ENCODE assay signal across 1 cellular context in the genomic region with DNA sequence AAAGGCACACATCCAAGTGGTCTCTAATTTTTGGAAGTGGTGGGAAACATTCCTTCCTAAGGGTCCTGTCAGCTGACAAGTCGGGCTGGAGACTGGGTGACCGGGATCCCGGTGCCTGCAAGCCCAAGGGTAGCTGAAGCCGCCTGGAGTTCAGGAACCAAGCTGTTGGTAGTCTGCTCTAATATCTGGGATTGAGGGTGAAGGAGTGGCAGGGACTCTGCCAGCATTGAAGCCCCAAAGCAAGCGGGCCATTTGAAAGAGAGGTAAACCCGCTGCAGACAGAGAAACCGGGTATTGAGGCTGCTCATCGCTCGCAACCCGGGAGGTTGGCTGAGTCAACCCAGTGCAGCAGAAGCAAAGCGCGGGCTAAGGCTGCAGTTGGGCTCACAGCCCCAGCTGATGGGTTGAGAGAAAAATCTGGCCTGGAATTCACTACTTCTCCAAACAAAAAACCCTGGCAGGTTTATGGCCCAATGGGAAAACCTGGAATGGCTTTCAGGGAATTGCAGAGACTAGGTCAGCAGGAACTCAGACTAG.
A peak's percentile ranks its signal among the peaks of the same experiment; 100 is the strongest.
TF ChIP-seq lines count a peak whose summit lies in the region.

No MANE protein-coding gene starts in this region.

TF ChIP-seq in HEK293, 187 proteins besides CTCF, POLR2A, EP300 and RAD21 (continued from another document and continues in another):
- TF ChIP-seq, protein P1, sequence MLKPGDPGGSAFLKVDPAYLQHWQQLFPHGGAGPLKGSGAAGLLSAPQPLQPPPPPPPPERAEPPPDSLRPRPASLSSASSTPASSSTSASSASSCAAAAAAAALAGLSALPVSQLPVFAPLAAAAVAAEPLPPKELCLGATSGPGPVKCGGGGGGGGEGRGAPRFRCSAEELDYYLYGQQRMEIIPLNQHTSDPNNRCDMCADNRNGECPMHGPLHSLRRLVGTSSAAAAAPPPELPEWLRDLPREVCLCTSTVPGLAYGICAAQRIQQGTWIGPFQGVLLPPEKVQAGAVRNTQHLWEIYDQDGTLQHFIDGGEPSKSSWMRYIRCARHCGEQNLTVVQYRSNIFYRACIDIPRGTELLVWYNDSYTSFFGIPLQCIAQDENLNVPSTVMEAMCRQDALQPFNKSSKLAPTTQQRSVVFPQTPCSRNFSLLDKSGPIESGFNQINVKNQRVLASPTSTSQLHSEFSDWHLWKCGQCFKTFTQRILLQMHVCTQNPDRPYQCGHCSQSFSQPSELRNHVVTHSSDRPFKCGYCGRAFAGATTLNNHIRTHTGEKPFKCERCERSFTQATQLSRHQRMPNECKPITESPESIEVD (tag by site-specific recombination; IDR thresholded peaks at IDR 0.05), result 0 out of 2 replicates have a peak, but pooled peaks have one; percentile 15
- TF ChIP-seq REPIN1 (tag by site-specific recombination; IDR thresholded peaks at IDR 0.05; ENCODE audit: low read depth) (no peak; the same call in 1 of the 2 replicates), TCF7L2 (IDR thresholded peaks at IDR 0.05; ENCODE audit: borderline replicate concordance, low read depth, low read length) (no peak), ZNF121 (tag by site-specific recombination; IDR thresholded peaks at IDR 0.05) (no peak), ZNF426 (tag by site-specific recombination; IDR thresholded peaks at IDR 0.05) (no peak), ZNF274 (IDR thresholded peaks at IDR 0.05; ENCODE audit: low read length) (no peak), ZNF274 (tag by site-specific recombination; IDR thresholded peaks at IDR 0.05; ENCODE audit: borderline replicate concordance) (no peak), ZNF221 (tag by site-specific recombination; IDR thresholded peaks at IDR 0.05; ENCODE audit: borderline replicate concordance) (no peak), ZNF2 (tag by site-specific recombination; IDR thresholded peaks at IDR 0.05) (peak; percentile 78), SP2 (tag by site-specific recombination; IDR thresholded peaks at IDR 0.05) (peak; percentile 20; the same call in 1 of the 2 replicates), BCL11B (tag by site-specific recombination; IDR thresholded peaks at IDR 0.05; ENCODE audit: low read depth) (no peak), ZBTB1 (tag by site-specific recombination; IDR thresholded peaks at IDR 0.05) (no peak), ZNF791 (tag by site-specific recombination; IDR thresholded peaks at IDR 0.05) (no peak), ZNF768 (tag by site-specific recombination; IDR thresholded peaks at IDR 0.05) (no peak), ZNF549 (tag by site-specific recombination; IDR thresholded peaks at IDR 0.05) (no peak), PRDM1 (tag by site-specific recombination; IDR thresholded peaks at IDR 0.05) (no peak), ZNF660 (tag by site-specific recombination; IDR thresholded peaks at IDR 0.05) (peak; percentile 91), ZNF510 (tag by site-specific recombination; IDR thresholded peaks at IDR 0.05; ENCODE audit: insufficient replicate concordance) (no peak), KLF8 (tag by site-specific recombination; IDR thresholded peaks at IDR 0.05) (peak; percentile 71), ZFP41 (tag by site-specific recombination; IDR thresholded peaks at IDR 0.05; ENCODE audit: borderline replicate concordance) (no peak), ZNF514 (tag by site-specific recombination; IDR thresholded peaks at IDR 0.05) (no peak), ZNF530 (tag by site-specific recombination; IDR thresholded peaks at IDR 0.05; ENCODE audit: low read depth) (no peak), HOXC10 (CRISPR knock-in tag; IDR thresholded peaks at IDR 0.05) (no peak; the same call in 1 of the 2 replicates), ZNF677 (tag by site-specific recombination; IDR thresholded peaks at IDR 0.05) (no peak), ZNF843 (tag by site-specific recombination; IDR thresholded peaks at IDR 0.05) (peak; percentile 24; the same call in 1 of the 2 replicates), ZNF626 (tag by site-specific recombination; IDR thresholded peaks at IDR 0.05) (no peak), ZNF473 (tag by site-specific recombination; IDR thresholded peaks at IDR 0.05) (no peak), YY2 (tag by site-specific recombination; IDR thresholded peaks at IDR 0.05) (no peak), MEIS1 (CRISPR knock-in tag; IDR thresholded peaks at IDR 0.05; ENCODE audit: borderline replicate concordance) (no peak)
- TF ChIP-seq, protein P2, sequence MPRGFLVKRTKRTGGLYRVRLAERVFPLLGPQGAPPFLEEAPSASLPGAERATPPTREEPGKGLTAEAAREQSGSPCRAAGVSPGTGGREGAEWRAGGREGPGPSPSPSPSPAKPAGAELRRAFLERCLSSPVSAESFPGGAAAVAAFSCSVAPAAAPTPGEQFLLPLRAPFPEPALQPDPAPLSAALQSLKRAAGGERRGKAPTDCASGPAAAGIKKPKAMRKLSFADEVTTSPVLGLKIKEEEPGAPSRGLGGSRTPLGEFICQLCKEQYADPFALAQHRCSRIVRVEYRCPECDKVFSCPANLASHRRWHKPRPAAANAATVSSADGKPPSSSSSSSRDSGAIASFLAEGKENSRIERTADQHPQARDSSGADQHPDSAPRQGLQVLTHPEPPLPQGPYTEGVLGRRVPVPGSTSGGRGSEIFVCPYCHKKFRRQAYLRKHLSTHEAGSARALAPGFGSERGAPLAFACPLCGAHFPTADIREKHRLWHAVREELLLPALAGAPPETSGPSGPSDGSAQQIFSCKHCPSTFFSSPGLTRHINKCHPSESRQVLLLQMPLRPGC (tag by site-specific recombination; IDR thresholded peaks at IDR 0.05), result 0 out of 2 replicates have a peak, but pooled peaks have one; percentile 32
- TF ChIP-seq, protein P3, sequence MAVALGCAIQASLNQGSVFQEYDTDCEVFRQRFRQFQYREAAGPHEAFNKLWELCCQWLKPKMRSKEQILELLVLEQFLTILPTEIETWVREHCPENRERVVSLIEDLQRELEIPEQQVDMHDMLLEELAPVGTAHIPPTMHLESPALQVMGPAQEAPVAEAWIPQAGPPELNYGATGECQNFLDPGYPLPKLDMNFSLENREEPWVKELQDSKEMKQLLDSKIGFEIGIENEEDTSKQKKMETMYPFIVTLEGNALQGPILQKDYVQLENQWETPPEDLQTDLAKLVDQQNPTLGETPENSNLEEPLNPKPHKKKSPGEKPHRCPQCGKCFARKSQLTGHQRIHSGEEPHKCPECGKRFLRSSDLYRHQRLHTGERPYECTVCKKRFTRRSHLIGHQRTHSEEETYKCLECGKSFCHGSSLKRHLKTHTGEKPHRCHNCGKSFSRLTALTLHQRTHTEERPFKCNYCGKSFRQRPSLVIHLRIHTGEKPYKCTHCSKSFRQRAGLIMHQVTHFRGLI (tag by site-specific recombination; IDR thresholded peaks at IDR 0.05), result peak; percentile 97
- TF ChIP-seq, protein P4, sequence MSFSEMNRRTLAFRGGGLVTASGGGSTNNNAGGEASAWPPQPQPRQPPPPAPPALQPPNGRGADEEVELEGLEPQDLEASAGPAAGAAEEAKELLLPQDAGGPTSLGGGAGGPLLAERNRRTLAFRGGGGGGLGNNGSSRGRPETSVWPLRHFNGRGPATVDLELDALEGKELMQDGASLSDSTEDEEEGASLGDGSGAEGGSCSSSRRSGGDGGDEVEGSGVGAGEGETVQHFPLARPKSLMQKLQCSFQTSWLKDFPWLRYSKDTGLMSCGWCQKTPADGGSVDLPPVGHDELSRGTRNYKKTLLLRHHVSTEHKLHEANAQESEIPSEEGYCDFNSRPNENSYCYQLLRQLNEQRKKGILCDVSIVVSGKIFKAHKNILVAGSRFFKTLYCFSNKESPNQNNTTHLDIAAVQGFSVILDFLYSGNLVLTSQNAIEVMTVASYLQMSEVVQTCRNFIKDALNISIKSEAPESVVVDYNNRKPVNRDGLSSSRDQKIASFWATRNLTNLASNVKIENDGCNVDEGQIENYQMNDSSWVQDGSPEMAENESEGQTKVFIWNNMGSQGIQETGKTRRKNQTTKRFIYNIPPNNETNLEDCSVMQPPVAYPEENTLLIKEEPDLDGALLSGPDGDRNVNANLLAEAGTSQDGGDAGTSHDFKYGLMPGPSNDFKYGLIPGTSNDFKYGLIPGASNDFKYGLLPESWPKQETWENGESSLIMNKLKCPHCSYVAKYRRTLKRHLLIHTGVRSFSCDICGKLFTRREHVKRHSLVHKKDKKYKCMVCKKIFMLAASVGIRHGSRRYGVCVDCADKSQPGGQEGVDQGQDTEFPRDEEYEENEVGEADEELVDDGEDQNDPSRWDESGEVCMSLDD (tag by site-specific recombination; IDR thresholded peaks at IDR 0.05), result no peak
- TF ChIP-seq, protein P5, sequence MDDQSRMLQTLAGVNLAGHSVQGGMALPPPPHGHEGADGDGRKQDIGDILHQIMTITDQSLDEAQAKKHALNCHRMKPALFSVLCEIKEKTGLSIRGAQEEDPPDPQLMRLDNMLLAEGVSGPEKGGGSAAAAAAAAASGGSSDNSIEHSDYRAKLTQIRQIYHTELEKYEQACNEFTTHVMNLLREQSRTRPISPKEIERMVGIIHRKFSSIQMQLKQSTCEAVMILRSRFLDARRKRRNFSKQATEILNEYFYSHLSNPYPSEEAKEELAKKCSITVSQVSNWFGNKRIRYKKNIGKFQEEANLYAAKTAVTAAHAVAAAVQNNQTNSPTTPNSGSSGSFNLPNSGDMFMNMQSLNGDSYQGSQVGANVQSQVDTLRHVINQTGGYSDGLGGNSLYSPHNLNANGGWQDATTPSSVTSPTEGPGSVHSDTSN (CRISPR knock-in tag; IDR thresholded peaks at IDR 0.05), result no peak
- TF ChIP-seq, protein P6, sequence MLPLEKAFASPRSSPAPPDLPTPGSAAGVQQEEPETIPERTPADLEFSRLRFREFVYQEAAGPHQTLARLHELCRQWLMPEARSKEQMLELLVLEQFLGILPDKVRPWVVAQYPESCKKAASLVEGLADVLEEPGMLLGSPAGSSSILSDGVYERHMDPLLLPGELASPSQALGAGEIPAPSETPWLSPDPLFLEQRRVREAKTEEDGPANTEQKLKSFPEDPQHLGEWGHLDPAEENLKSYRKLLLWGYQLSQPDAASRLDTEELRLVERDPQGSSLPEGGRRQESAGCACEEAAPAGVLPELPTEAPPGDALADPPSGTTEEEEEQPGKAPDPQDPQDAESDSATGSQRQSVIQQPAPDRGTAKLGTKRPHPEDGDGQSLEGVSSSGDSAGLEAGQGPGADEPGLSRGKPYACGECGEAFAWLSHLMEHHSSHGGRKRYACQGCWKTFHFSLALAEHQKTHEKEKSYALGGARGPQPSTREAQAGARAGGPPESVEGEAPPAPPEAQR (tag by site-specific recombination; IDR thresholded peaks at IDR 0.05), result no peak
- TF ChIP-seq, protein P7, sequence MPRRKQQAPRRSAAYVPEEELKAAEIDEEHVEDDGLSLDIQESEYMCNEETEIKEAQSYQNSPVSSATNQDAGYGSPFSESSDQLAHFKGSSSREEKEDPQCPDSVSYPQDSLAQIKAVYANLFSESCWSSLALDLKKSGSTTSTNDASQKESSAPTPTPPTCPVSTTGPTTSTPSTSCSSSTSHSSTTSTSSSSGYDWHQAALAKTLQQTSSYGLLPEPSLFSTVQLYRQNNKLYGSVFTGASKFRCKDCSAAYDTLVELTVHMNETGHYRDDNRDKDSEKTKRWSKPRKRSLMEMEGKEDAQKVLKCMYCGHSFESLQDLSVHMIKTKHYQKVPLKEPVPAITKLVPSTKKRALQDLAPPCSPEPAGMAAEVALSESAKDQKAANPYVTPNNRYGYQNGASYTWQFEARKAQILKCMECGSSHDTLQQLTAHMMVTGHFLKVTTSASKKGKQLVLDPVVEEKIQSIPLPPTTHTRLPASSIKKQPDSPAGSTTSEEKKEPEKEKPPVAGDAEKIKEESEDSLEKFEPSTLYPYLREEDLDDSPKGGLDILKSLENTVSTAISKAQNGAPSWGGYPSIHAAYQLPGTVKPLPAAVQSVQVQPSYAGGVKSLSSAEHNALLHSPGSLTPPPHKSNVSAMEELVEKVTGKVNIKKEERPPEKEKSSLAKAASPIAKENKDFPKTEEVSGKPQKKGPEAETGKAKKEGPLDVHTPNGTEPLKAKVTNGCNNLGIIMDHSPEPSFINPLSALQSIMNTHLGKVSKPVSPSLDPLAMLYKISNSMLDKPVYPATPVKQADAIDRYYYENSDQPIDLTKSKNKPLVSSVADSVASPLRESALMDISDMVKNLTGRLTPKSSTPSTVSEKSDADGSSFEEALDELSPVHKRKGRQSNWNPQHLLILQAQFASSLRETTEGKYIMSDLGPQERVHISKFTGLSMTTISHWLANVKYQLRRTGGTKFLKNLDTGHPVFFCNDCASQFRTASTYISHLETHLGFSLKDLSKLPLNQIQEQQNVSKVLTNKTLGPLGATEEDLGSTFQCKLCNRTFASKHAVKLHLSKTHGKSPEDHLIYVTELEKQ (tag by site-specific recombination; IDR thresholded peaks at IDR 0.05; ENCODE audit: borderline replicate concordance), result no peak
- TF ChIP-seq, protein P8, sequence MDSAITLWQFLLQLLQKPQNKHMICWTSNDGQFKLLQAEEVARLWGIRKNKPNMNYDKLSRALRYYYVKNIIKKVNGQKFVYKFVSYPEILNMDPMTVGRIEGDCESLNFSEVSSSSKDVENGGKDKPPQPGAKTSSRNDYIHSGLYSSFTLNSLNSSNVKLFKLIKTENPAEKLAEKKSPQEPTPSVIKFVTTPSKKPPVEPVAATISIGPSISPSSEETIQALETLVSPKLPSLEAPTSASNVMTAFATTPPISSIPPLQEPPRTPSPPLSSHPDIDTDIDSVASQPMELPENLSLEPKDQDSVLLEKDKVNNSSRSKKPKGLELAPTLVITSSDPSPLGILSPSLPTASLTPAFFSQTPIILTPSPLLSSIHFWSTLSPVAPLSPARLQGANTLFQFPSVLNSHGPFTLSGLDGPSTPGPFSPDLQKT (IDR thresholded peaks at IDR 0.05; ENCODE audit: borderline replicate concordance, low read depth, low read length), result no peak
